In the genomic region with DNA sequence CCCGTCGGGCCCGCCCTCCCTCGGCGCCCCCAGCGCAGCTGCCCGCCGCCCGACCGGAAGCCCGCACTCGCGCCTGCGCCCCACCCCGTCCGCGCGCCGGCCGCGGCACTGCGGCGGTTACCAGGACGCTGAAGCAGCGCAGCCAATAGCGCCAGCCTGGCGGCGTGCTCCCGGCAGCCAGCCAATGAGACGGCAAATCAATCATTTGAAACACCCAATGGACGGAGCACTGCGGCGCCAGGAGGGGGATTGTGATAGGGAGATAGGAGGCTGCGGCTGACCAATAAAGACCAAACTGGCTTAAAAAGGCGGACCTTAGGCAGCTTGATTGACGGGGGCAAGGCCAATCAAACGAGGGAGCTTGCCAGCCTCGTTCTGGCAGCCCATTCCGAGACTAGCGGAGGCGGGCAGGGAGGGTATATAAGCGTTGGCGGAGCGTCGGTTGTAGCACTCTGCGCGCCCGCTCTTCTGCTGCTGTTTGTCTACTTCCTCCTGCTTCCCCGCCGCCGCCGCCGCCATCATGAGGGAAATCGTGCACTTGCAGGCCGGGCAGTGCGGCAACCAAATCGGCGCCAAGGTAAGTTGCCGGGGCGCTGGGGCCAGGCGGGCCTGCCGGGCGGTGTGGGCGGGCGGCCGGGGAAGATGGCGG, we compare ENCODE assay signal across 8 cellular contexts. TPM values are rescaled to one million over a fixed set of nuclear protein-coding genes. Genes with fewer than 3 reads are reported as not detected.
DNase-seq lines count a peak whose midpoint lies in the region; ATAC-seq and TF ChIP-seq lines count a peak whose summit lies in the region.

Gene TUBB4B, plus strand, starts transcription at position 447 of the 649 bp plus-strand sequence. Its CDS starts 74 bp downstream, at position 521.

- peaks cover 17 to 73% of the 10 kb centered on the region in 2 donors for H3K4me1 ChIP-seq in left lung

- peak within 1 kb of the TSS; percentile 99 for H3K27ac ChIP-seq in C4-2B
- H3K27ac ChIP-seq in left lung, result peak within 1 kb of the TSS; percentile 96 to 99

- intact Hi-C loops in left lung (cut with DNase I), result no loop called here

- DNase-seq in NCI-H774 (lab: John Stamatoyannopoulos, UW), result peak; percentile 100
- peak; percentile 95 to 97 for DNase-seq in activated CD4-positive, alpha-beta T cell treated with anti-CD3 and anti-CD28 coated beads, Interleukin-2, amount 50 U/mL, for 4 hours
- peak; percentile 100 for DNase-seq in dermis blood vessel endothelial cell
- peak; percentile 98 to 99 for DNase-seq in left lung
- peak; percentile 92 to 93 for DNase-seq in stimulated activated CD4-positive, alpha-beta T cell treated with anti-CD3 and anti-CD28 coated beads, Interleukin-2, amount 100 ng/mL, for 48 hours

- peaks cover 0 to 2% of the 10 kb centered on the region in 2 donors for H3K27me3 ChIP-seq in left lung

- peak within 1 kb of the TSS; percentile 91 to 96 for H3K4me3 ChIP-seq in left lung

- no peak for TF ChIP-seq CTCF in C4-2B (conservative IDR thresholded peaks at IDR 0.05)
- TF ChIP-seq CTCF in left lung (IDR thresholded peaks at IDR 0.05), result no peak

- ATAC-seq in GM19395 (IDR thresholded peaks at IDR 0.05; ENCODE audit: unreplicated experiment) (peak; percentile 78), HG03565 (IDR thresholded peaks at IDR 0.05; ENCODE audit: unreplicated experiment) (peak; percentile 70), left lung (peak; percentile 82)

- H3K36me3 ChIP-seq in left lung, result peaks cover 0 to 26% of the 10 kb centered on the region in 2 donors

- no peaks in the 10 kb centered on the region for H3K9me3 ChIP-seq in left lung

RNA-seq across cellular contexts. Expression of gene TUBB4B, which starts in this region (rescaled TPM):
- total RNA-seq in dermis blood vessel endothelial cell, result 128 and 305 TPM in 2 replicates
- total RNA-seq in left lung, result 100 to 1,000 TPM; 245 to 337 TPM

Comparison
In these comparisons a context has a peak if more than half of its experiments do, and no peak if none do; other contexts are left out.
1. Peak in every context shown above with its lines: DNase-seq, ATAC-seq, H3K4me3 ChIP-seq and H3K27ac ChIP-seq.